Comparison of ENCODE assay signal across 1 cellular context in genomic region chr3:4926892-4927291, GRCh38.
TF ChIP-seq lines count a peak whose summit lies in the region.

No MANE protein-coding gene starts in this region.

TF ChIP-seq in K562, 482 proteins besides CTCF, POLR2A, EP300 and RAD21:
- TF ChIP-seq RAD51 (IDR thresholded peaks at IDR 0.05; ENCODE audit: borderline replicate concordance, low read depth) (no peak), HNRNPK (IDR thresholded peaks at IDR 0.05; ENCODE audit: low read depth, low read length, poor library complexity, severe bottlenecking) (peak; percentile 57), NFRKB (IDR thresholded peaks at IDR 0.05; ENCODE audit: low read depth) (no peak), PCBP2 (IDR thresholded peaks at IDR 0.05; ENCODE audit: low read depth, low read length, poor library complexity, severe bottlenecking) (peak; percentile 72), EWSR1 (IDR thresholded peaks at IDR 0.05; ENCODE audit: borderline replicate concordance, low read depth, partially characterized antibody) (no peak), RBM39 (optimal IDR thresholded peaks at IDR 0.05; ENCODE audit: low read depth, low read length) (no peak)
- TF ChIP-seq, protein P1, sequence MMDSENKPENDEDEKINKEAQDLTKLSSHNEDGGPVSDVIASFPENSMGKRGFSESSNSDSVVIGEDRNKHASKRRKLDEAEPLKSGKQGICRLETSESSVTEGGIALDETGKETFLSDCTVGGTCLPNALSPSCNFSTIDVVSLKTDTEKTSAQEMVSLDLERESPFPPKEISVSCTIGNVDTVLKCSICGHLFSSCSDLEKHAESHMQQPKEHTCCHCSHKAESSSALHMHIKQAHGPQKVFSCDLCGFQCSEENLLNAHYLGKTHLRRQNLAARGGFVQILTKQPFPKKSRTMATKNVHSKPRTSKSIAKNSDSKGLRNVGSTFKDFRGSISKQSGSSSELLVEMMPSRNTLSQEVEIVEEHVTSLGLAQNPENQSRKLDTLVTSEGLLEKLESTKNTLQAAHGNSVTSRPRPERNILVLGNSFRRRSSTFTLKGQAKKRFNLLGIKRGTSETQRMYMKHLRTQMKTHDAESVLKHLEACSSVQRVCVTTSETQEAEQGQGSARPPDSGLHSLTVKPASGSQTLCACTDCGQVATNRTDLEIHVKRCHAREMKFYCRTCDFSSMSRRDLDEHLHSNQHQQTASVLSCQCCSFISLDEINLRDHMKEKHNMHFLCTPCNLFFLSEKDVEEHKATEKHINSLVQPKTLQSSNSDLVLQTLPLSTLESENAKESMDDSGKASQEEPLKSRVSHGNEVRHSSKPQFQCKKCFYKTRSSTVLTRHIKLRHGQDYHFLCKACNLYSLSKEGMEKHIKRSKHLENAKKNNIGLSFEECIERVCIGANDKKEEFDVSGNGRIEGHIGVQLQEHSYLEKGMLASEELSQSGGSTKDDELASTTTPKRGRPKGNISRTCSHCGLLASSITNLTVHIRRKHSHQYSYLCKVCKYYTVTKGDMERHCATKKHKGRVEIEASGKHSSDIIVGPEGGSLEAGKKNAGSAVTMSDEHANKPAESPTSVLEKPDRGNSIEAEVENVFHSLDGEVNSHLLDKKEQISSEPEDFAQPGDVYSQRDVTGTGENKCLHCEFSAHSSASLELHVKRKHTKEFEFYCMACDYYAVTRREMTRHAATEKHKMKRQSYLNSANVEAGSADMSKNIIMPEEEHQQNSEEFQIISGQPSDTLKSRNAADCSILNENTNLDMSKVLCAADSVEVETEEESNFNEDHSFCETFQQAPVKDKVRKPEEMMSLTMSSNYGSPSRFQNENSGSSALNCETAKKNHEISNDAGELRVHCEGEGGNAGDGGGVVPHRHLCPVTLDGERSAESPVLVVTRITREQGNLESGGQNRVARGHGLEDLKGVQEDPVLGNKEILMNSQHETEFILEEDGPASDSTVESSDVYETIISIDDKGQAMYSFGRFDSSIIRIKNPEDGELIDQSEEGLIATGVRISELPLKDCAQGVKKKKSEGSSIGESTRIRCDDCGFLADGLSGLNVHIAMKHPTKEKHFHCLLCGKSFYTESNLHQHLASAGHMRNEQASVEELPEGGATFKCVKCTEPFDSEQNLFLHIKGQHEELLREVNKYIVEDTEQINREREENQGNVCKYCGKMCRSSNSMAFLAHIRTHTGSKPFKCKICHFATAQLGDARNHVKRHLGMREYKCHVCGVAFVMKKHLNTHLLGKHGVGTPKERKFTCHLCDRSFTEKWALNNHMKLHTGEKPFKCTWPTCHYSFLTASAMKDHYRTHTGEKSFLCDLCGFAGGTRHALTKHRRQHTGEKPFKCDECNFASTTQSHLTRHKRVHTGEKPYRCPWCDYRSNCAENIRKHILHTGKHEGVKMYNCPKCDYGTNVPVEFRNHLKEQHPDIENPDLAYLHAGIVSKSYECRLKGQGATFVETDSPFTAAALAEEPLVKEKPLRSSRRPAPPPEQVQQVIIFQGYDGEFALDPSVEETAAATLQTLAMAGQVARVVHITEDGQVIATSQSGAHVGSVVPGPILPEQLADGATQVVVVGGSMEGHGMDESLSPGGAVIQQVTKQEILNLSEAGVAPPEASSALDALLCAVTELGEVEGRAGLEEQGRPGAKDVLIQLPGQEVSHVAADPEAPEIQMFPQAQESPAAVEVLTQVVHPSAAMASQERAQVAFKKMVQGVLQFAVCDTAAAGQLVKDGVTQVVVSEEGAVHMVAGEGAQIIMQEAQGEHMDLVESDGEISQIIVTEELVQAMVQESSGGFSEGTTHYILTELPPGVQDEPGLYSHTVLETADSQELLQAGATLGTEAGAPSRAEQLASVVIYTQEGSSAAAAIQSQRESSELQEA (IDR thresholded peaks at IDR 0.05; ENCODE audit: low read depth): no peak
- TF ChIP-seq, protein P2, sequence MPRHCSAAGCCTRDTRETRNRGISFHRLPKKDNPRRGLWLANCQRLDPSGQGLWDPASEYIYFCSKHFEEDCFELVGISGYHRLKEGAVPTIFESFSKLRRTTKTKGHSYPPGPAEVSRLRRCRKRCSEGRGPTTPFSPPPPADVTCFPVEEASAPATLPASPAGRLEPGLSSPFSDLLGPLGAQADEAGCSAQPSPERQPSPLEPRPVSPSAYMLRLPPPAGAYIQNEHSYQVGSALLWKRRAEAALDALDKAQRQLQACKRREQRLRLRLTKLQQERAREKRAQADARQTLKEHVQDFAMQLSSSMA (CRISPR knock-in tag; IDR thresholded peaks at IDR 0.05): no peak
TF ChIP-seq in K562: peak in this region for 2.
